Comparison of ENCODE assay signal across 11 cellular contexts in genomic region chr21:17726047-17726446, GRCh38.
DNase-seq lines count a peak whose midpoint lies in the region; ATAC-seq and TF ChIP-seq lines count a peak whose summit lies in the region.
"Had no signal": no experiment of that assay in that cellular context is flagged by ENCODE, and none has a peak within 500 bp of the region (broad histone marks: within the 10 kb centered on the region; RNA-seq: fewer than 3 reads in every experiment).

No MANE protein-coding gene starts in this region.

- H3K36me3 ChIP-seq in mucosa of descending colon (ENCODE audit: low read depth), result no peaks in the 10 kb centered on the region
- H3K36me3 ChIP-seq: brain microvascular endothelial cell had no signal

- intact Hi-C loops in mucosa of descending colon (cut with DNase I, micrococcal nuclease), result no loop called here

- H3K4me3 ChIP-seq in mucosa of descending colon, result no peak overlapping the region

- H3K9me3 ChIP-seq in mucosa of descending colon, result peaks cover 3% of the 10 kb centered on the region

- TF ChIP-seq CTCF in mucosa of descending colon (IDR thresholded peaks at IDR 0.05), result no peak

- CTCF ChIA-PET in HEK293T (lab: Yijun Ruan, JAX), result interaction anchor here (0.5 kb wide), 1 partner anchor 122 kb away, joined by 3 read pairs; no protein-coding TSS in a partner anchor

- POLR2A ChIA-PET in HEK293T (lab: Yijun Ruan, JAX), result no interaction called here

- ATAC-seq in GM19395 (IDR thresholded peaks at IDR 0.05; ENCODE audit: unreplicated experiment), result no peak
- ATAC-seq in mucosa of descending colon, result no peak

- no peaks in the 10 kb centered on the region for H3K4me1 ChIP-seq in mucosa of descending colon (ENCODE audit: low read depth)

- DNase-seq in COR-L47 (lab: John Stamatoyannopoulos, UW) (peak; percentile 6), HEK293T (ENCODE audit: extremely low spot score) (peak; percentile 31), RKO (ENCODE audit: low spot score) (peak; percentile 30), globus pallidus (ENCODE audit: low spot score) (peak; percentile 7), dermis blood vessel endothelial cell (no peak), mucosa of descending colon (no peak), NCI-H2196 (lab: John Stamatoyannopoulos, UW; ENCODE audit: unreplicated experiment) (no peak)
- DNase-seq: brain microvascular endothelial cell; NCI-H524 treated with DMSO at 0.1 percent for 48 hours; stimulated activated naive CD4-positive, alpha-beta T cell treated with Interleukin-2 at 50 U/mL for 16 hours had no signal

TF ChIP-seq in HEK293T, 16 proteins besides CTCF, POLR2A, EP300 and RAD21:
- TF ChIP-seq NFRKB (IDR thresholded peaks at IDR 0.05), result no peak
- TF ChIP-seq L3MBTL2 (conservative IDR thresholded peaks at IDR 0.05), result no peak
- no peak for TF ChIP-seq ZNF384 (IDR thresholded peaks at IDR 0.05)
- no peak for TF ChIP-seq ARNT (IDR thresholded peaks at IDR 0.05)
- TF ChIP-seq BHLHE40 (IDR thresholded peaks at IDR 0.05; ENCODE audit: borderline replicate concordance), result no peak
- no peak for TF ChIP-seq CTBP1 (IDR thresholded peaks at IDR 0.05; ENCODE audit: borderline replicate concordance)
- TF ChIP-seq SUZ12 (IDR thresholded peaks at IDR 0.05), result no peak
- TF ChIP-seq LEF1 (IDR thresholded peaks at IDR 0.05; ENCODE audit: borderline replicate concordance), result no peak

Comparison
In these comparisons a context has a peak if more than half of its experiments do, and no peak if none do; other contexts are left out.
1. DNase-seq: peak in COR-L47 (single experiment), HEK293T (single experiment), RKO (single experiment) and globus pallidus (single experiment); none in dermis blood vessel endothelial cell (single experiment), mucosa of descending colon (0 of 3) and NCI-H2196 (single experiment).